23 cellular contexts compared by ENCODE assay signal in the genomic region with DNA sequence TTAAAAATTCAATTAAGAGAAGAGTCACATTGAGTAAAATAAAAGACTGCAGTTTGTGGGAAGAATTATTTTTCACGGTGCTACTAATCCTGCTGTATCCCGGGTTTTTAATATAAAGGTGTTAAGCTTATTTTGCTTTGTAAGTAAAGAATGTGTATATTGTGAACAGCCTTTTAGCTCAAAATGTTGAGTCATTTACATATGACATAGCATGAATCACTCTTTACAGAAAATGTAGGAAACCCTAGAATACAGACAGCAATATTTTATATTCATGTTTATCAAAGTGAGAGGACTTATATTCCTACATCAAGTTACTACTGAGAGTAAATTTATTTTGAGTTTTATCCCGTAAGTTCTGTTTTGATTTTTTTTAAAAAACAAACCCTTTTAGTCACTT. TPM values are rescaled to one million over a fixed set of nuclear protein-coding genes. Genes with fewer than 3 reads are reported as not detected.
DNase-seq lines count a peak whose midpoint lies in the region; ATAC-seq and TF ChIP-seq lines count a peak whose summit lies in the region.
"Had no signal": no experiment of that assay in that cellular context is flagged by ENCODE, and none has a peak within 500 bp of the region (broad histone marks: within the 10 kb centered on the region; RNA-seq: fewer than 3 reads in every experiment).

No MANE protein-coding gene starts in this region.

- peaks cover 80% of the 10 kb centered on the region for H3K27me3 Mint-ChIP-seq in MCF 10A (ENCODE audit: insufficient read depth, unreplicated experiment)
- H3K27me3 Mint-ChIP-seq in activated CD4-positive, alpha-beta T cell treated with anti-CD3 and anti-CD28 coated beads for 36 hours: no peaks in the 10 kb centered on the region

- POLR2A ChIA-PET in MCF 10A (lab: Yijun Ruan, JAX): interaction anchor here (0.6 kb wide), 1 partner anchor 16 kb away, joined by 3 read pairs; no protein-coding TSS in a partner anchor
- POLR2A ChIA-PET in activated CD4-positive, alpha-beta T cell treated with anti-CD3 and anti-CD28 coated beads for 36 hours (lab: Charles Lee): no interaction called here

- peaks cover 53% of the 10 kb centered on the region for H3K36me3 Mint-ChIP-seq in MCF 10A (ENCODE audit: insufficient read depth, unreplicated experiment)
- H3K36me3 Mint-ChIP-seq in activated CD4-positive, alpha-beta T cell treated with anti-CD3 and anti-CD28 coated beads for 36 hours (ENCODE audit: low read depth): no peaks in the 10 kb centered on the region
- H3K36me3 Mint-ChIP-seq: CD14-positive monocyte had no signal

- H3K4me3 ChIP-seq in breast epithelium (no peak overlapping the region), adipocyte (ENCODE audit: low read length) (no peak overlapping the region), epithelial cell of esophagus (ENCODE audit: low read length) (no peak overlapping the region)
- H3K4me3 ChIP-seq: MG63 had no signal

- H3K9me3 Mint-ChIP-seq in MCF 10A (ENCODE audit: unreplicated experiment): no peaks in the 10 kb centered on the region
- no peaks in the 10 kb centered on the region for H3K9me3 Mint-ChIP-seq in activated CD4-positive, alpha-beta T cell treated with anti-CD3 and anti-CD28 coated beads for 36 hours (ENCODE audit: low read depth)
- H3K9me3 Mint-ChIP-seq: CD14-positive monocyte had no signal

- peak; percentile 5 for DNase-seq in MCF 10A (ENCODE audit: unreplicated experiment)
- no peak for DNase-seq in breast epithelium (ENCODE audit: low spot score in 2 of 2)
- peak; percentile 2 for DNase-seq in adipocyte (ENCODE audit: low read depth)
- peak; percentile 9 for DNase-seq in epithelial cell of esophagus (ENCODE audit: low read depth)
- DNase-seq in DMS53 treated with DMSO at 0.1 percent for 48 hours (lab: John Stamatoyannopoulos, UW; ENCODE audit: unreplicated experiment): no peak
- DNase-seq in activated CD4-positive, alpha-beta T cell treated with anti-CD3 and anti-CD28 coated beads for 36 hours: no peak
- no peak for DNase-seq in iPS-NIHi11 (ENCODE audit: low spot score)
- no peak for DNase-seq in SW 1271 (lab: John Stamatoyannopoulos, UW)
- DNase-seq: DMS 273 treated with DMSO at 0.1 percent for 48 hours, GDM1, MG63, NCI-H1092, NCI-H146, NCI-H2029 treated with DMSO at 0.1 percent for 48 hours, NCI-H2171, NCI-H446, OCI-M1, RPMI8226, SHP77 treated with DMSO at 0.1 percent for 48 hours, T-helper 1 cell had no signal

- no peak for TF ChIP-seq POLR2A in breast epithelium (IDR thresholded peaks at IDR 0.05)

- no peak for ATAC-seq in activated CD4-positive, alpha-beta T cell treated with anti-CD3 and anti-CD28 coated beads for 36 hours
- ATAC-seq: SK-N-SH treated with all-trans-retinoic acid at 6 μM for 48 hours had no signal

- no peak overlapping the region for H3K27ac Mint-ChIP-seq in MCF 10A (ENCODE audit: low read depth, unreplicated experiment)
- H3K27ac Mint-ChIP-seq in activated CD4-positive, alpha-beta T cell treated with anti-CD3 and anti-CD28 coated beads for 36 hours: no peak overlapping the region
- H3K27ac Mint-ChIP-seq: CD14-positive monocyte had no signal

- no peak overlapping the region for H3K9ac ChIP-seq in adipocyte (ENCODE audit: low read length)

- H3K27me3 ChIP-seq in breast epithelium: peaks cover 0 to 38% of the 10 kb centered on the region in 2 donors
- peaks cover 15% of the 10 kb centered on the region for H3K27me3 ChIP-seq in adipocyte (replicated peaks; ENCODE audit: control insufficient read depth, insufficient read depth, low read length)
- H3K27me3 ChIP-seq: MG63 had no signal

- H3K4me3 Mint-ChIP-seq in MCF 10A (ENCODE audit: unreplicated experiment): no peak overlapping the region
- H3K4me3 Mint-ChIP-seq in activated CD4-positive, alpha-beta T cell treated with anti-CD3 and anti-CD28 coated beads for 36 hours: no peak overlapping the region
- H3K4me3 Mint-ChIP-seq: CD14-positive monocyte had no signal

- intact Hi-C loops in MCF 10A (cut with micrococcal nuclease) (loop anchor here (5.0 kb wide), 2 partner anchors 781 to 936 kb away; no protein-coding TSS in a partner anchor), breast epithelium (cut with DNase I; ENCODE audit: low total_unique reads) (no loop called here)
- intact Hi-C loops in activated CD4-positive, alpha-beta T cell treated with anti-CD3 and anti-CD28 coated beads for 36 hours (cut with DNase I, micrococcal nuclease): no loop called here

- no peaks in the 10 kb centered on the region for H3K4me1 Mint-ChIP-seq in MCF 10A (ENCODE audit: insufficient read depth, unreplicated experiment)
- H3K4me1 Mint-ChIP-seq in activated CD4-positive, alpha-beta T cell treated with anti-CD3 and anti-CD28 coated beads for 36 hours: no peaks in the 10 kb centered on the region
- H3K4me1 Mint-ChIP-seq: CD14-positive monocyte had no signal

- H3K9me3 ChIP-seq in breast epithelium (no peaks in the 10 kb centered on the region), adipocyte (ENCODE audit: control insufficient read depth, low read length) (no peaks in the 10 kb centered on the region)
- H3K9me3 ChIP-seq: MG63 had no signal

- no peak for TF ChIP-seq CTCF in MCF 10A (IDR thresholded peaks at IDR 0.05; ENCODE audit: unreplicated experiment)
- no peak for TF ChIP-seq CTCF in breast epithelium (IDR thresholded peaks at IDR 0.05)
- no peak for TF ChIP-seq CTCF in epithelial cell of esophagus (IDR thresholded peaks at IDR 0.05; ENCODE audit: insufficient read depth, low read depth, low read length, missing control alignments)

- CTCF ChIA-PET in MCF 10A (lab: Yijun Ruan, JAX): interaction anchor here (0.6 to 0.7 kb wide), 2 partner anchors 504 to 688 kb away, joined by 3 read pairs; no protein-coding TSS in a partner anchor
- CTCF ChIA-PET in activated CD4-positive, alpha-beta T cell treated with anti-CD3 and anti-CD28 coated beads for 36 hours (lab: Charles Lee): no interaction called here

- no peak overlapping the region for H3K27ac ChIP-seq in breast epithelium
- H3K27ac ChIP-seq: 22Rv1 had no signal

- BruUV-seq in MCF 10A (replicated peaks; lab: Mats Ljungman, UMichigan): TSS peak; percentile 57

- no peaks in the 10 kb centered on the region for H3K36me3 ChIP-seq in breast epithelium
- no peaks in the 10 kb centered on the region for H3K36me3 ChIP-seq in adipocyte (ENCODE audit: control insufficient read depth, insufficient read depth, low read length, severe bottlenecking)
- H3K36me3 ChIP-seq: MG63 had no signal

- no peaks in the 10 kb centered on the region for H3K4me1 ChIP-seq in breast epithelium
- no peaks in the 10 kb centered on the region for H3K4me1 ChIP-seq in adipocyte (ENCODE audit: control insufficient read depth, insufficient read depth, low read length)

RNA-seq across cellular contexts. Expression of a gene that starts 39.7 kb away (rescaled TPM):
- total RNA-seq in MCF 10A (2022) (not detected in 2 replicates), breast epithelium (under 1 TPM in 1 of 3 donors, not detected in 2; 0.59 TPM)
- total RNA-seq in activated CD4-positive, alpha-beta T cell treated with anti-CD3 and anti-CD28 coated beads for 36 hours: not detected

Comparison
In these comparisons a context has a peak if more than half of its experiments do, and no peak if none do; other contexts are left out.
1. DNase-seq: peak in MCF 10A (single experiment), adipocyte (single experiment) and epithelial cell of esophagus (single experiment); none in breast epithelium (0 of 2), DMS53 treated with DMSO at 0.1 percent for 48 hours (single experiment), activated CD4-positive, alpha-beta T cell treated with anti-CD3 and anti-CD28 coated beads for 36 hours (single experiment), iPS-NIHi11 (single experiment) and SW 1271 (0 of 2).